In genomic region chr17:70314506-70314905, GRCh38 we compare ENCODE assay signal across 25 cellular contexts.
DNase-seq lines count a peak whose midpoint lies in the region; ATAC-seq, FAIRE-seq and TF ChIP-seq lines count a peak whose summit lies in the region.
"Had no signal": no experiment of that assay in that cellular context is flagged by ENCODE, and none has a peak within 500 bp of the region (broad histone marks: within the 10 kb centered on the region; RNA-seq: fewer than 3 reads in every experiment).

No MANE protein-coding gene starts in this region.

- H3K4ac ChIP-seq in H9 (ENCODE audit: low read depth, low read length), result no peak overlapping the region

- peaks cover 4% of the 10 kb centered on the region for H3F3A ChIP-seq in smooth muscle cell (ENCODE audit: low read depth)

- DNase-seq in MV-4-11 (lab: John Stamatoyannopoulos, UW) (peak; percentile 94), GM12878 (ENCODE audit: low read depth, low spot score) (no peak), smooth muscle cell (lab: John Stamatoyannopoulos, UW; ENCODE audit: unreplicated experiment) (no peak), H9 (no peak), GM19238 (ENCODE audit: insufficient read length, low spot score) (no peak)
- DNase-seq in activated CD4-positive, alpha-beta T cell treated with anti-CD3 and anti-CD28 coated beads for 1 hour, result no peak
- no peak for DNase-seq in effector memory CD8-positive, alpha-beta T cell
- DNase-seq: activated CD4-positive, alpha-beta T cell treated with anti-CD3 and anti-CD28 coated beads for 48 hours; activated CD8-positive, alpha-beta memory T cell treated with anti-CD3 and anti-CD28 coated beads, Interleukin-2, amount 10 ng/mL, durations not matched to agents 7 days and 5 days; aorta; caudate nucleus; head of caudate nucleus; NCI-H1105 treated with DMSO at 0.1 percent for 48 hours; NCI-H2081 treated with DMSO at 0.1 percent for 48 hours; NCI-H510A; ovary; right cardiac atrium; stimulated activated CD4-positive, alpha-beta T cell treated with anti-CD3 and anti-CD28 coated beads, Interleukin-15, amount 100 ng/mL, for 24 hours; trophoblast cell had no signal

- no peak overlapping the region for H2BK12ac ChIP-seq in H9 (ENCODE audit: insufficient read length, low read depth, low read length)

- no peak overlapping the region for H2BK5ac ChIP-seq in H9 (ENCODE audit: insufficient read length, low read length)

- CTCF ChIA-PET in GM12878 (lab: Yijun Ruan, JAX), result interaction anchor here (1.6 kb wide), 1 partner anchor 10 kb away, joined by 4 read pairs; no protein-coding TSS in a partner anchor

- no peak for TF ChIP-seq CTCF in GM12878 (IDR thresholded peaks at IDR 0.05 in 2 of 3, conservative IDR thresholded peaks at IDR 0.05 in 1 of 3; ENCODE audit: control insufficient read depth in 2 of 3, extremely low read depth in 1 of 3, insufficient read depth in 1 of 3, low read depth in 3 of 3, low read length in 3 of 3)
- TF ChIP-seq CTCF in smooth muscle cell (IDR thresholded peaks at IDR 0.05; ENCODE audit: borderline replicate concordance, insufficient read depth, poor library complexity, severe bottlenecking), result no peak
- TF ChIP-seq CTCF in H9 (conservative IDR thresholded peaks at IDR 0.05), result no peak

- H2BK120ac ChIP-seq in H9 (ENCODE audit: low read depth, low read length, poor library complexity, severe bottlenecking), result no peak overlapping the region

- no peaks in the 10 kb centered on the region for H3K4me1 Mint-ChIP-seq in effector memory CD8-positive, alpha-beta T cell (ENCODE audit: low read depth in 2 of 2)
- peaks cover 6 to 9% of the 10 kb centered on the region in 2 experiments for H3K4me1 Mint-ChIP-seq in H9
- H3K4me1 Mint-ChIP-seq: activated CD8-positive, alpha-beta memory T cell treated with anti-CD3 and anti-CD28 coated beads, Interleukin-2, amount 10 ng/mL, durations not matched to agents 7 days and 5 days; activated naive CD4-positive, alpha-beta T cell treated with anti-CD3 and anti-CD28 coated beads, Interleukin-2, amount 50 U/mL, for 24 hours; B cell had no signal

- no peak overlapping the region for H3K4me3 ChIP-seq in GM12878
- H3K4me3 ChIP-seq in smooth muscle cell, result no peak overlapping the region
- H3K4me3 ChIP-seq: ovary had no signal

- H3K9me3 Mint-ChIP-seq in effector memory CD8-positive, alpha-beta T cell, result peaks cover 7% of the 10 kb centered on the region in 2 donors
- H3K9me3 Mint-ChIP-seq in H9, result no peaks in the 10 kb centered on the region; a peak in 1 of 5 replicates

- no peaks in the 10 kb centered on the region for H3K23me2 ChIP-seq in H9 (ENCODE audit: insufficient read length, low read depth, low read length, poor library complexity, severe bottlenecking)

- POLR2A ChIA-PET in GM12878 (lab: Charles Lee), result interaction anchor here (0.6 to 0.7 kb wide), 3 partner anchors 33 to 1713 kb away, joined by 3 read pairs; no protein-coding TSS in a partner anchor

- no peak overlapping the region for H3K23ac ChIP-seq in H9 (ENCODE audit: insufficient read length, low read depth, low read length)

- 49% methylated on average over 6 of the region's 6 CpGs for WGBS in GM12878 (ENCODE audit: insufficient coverage, insufficient replicate concordance, low lambda C conversion rate, missing lambda C conversion rate)
- 70% methylated on average over 6 of the region's 6 CpGs for WGBS in smooth muscle cell (ENCODE audit: low lambda C conversion rate)
- WGBS in H9 (ENCODE audit: extremely low coverage, insufficient read length, low lambda C conversion rate), result no CpG with 5 or more reads among the region's 6 CpGs

- H2AFZ ChIP-seq in GM12878 (ENCODE audit: control insufficient read depth, low read depth, low read length), result no peak overlapping the region
- no peak overlapping the region for H2AFZ ChIP-seq in smooth muscle cell (ENCODE audit: low read depth)
- H2AFZ ChIP-seq in H9 (ENCODE audit: low read length), result no peak overlapping the region

- H3K36me3 Mint-ChIP-seq in effector memory CD8-positive, alpha-beta T cell (ENCODE audit: insufficient read depth), result no peaks in the 10 kb centered on the region
- H3K36me3 Mint-ChIP-seq in H9 (ENCODE audit: insufficient read depth in 1 of 3, low read depth in 3 of 3), result no peaks in the 10 kb centered on the region
- H3K36me3 Mint-ChIP-seq: activated CD8-positive, alpha-beta memory T cell treated with anti-CD3 and anti-CD28 coated beads, Interleukin-2, amount 10 ng/mL, durations not matched to agents 7 days and 5 days; activated naive CD4-positive, alpha-beta T cell treated with anti-CD3 and anti-CD28 coated beads, Interleukin-2, amount 50 U/mL, for 24 hours; natural killer cell treated with Interleukin-12 subunit alpha and Interleukin-12 subunit beta and Interleukin-15 and Interleukin-18, amount 100 ng/mL, for 72 hours had no signal

- H3K4me2 ChIP-seq in GM12878 (ENCODE audit: control insufficient read depth, insufficient read depth) (no peak overlapping the region), smooth muscle cell (peak overlapping the region; percentile 51), H9 (ENCODE audit: insufficient read depth, insufficient read length, low read length) (no peak overlapping the region)
- H3K4me2 ChIP-seq: KMS-11 had no signal

- no peaks in the 10 kb centered on the region for H3K27me3 Mint-ChIP-seq in effector memory CD8-positive, alpha-beta T cell
- no peaks in the 10 kb centered on the region for H3K27me3 Mint-ChIP-seq in H9 (ENCODE audit: low read depth)
- H3K27me3 Mint-ChIP-seq: activated CD8-positive, alpha-beta memory T cell treated with anti-CD3 and anti-CD28 coated beads, Interleukin-2, amount 10 ng/mL, durations not matched to agents 7 days and 5 days; activated naive CD4-positive, alpha-beta T cell treated with anti-CD3 and anti-CD28 coated beads, Interleukin-2, amount 50 U/mL, for 24 hours; B cell; natural killer cell treated with Interleukin-12 subunit alpha and Interleukin-12 subunit beta and Interleukin-15 and Interleukin-18, amount 100 ng/mL, for 72 hours had no signal

- no TSS peak for BruUV-seq in GM12878 (replicated peaks; lab: Mats Ljungman, UMichigan)

- no peak overlapping the region for H3K27ac ChIP-seq in GM12878 (ENCODE audit: control insufficient read depth, insufficient read depth)
- peak overlapping the region; percentile 74 for H3K27ac ChIP-seq in smooth muscle cell (ENCODE audit: low read depth)
- H3K27ac ChIP-seq in H9 (ENCODE audit: insufficient read length, low read depth, low read length), result no peak overlapping the region
- H3K27ac ChIP-seq: KMS-11, ovary had no signal

- no peak overlapping the region for H3K27ac Mint-ChIP-seq in effector memory CD8-positive, alpha-beta T cell
- no peak overlapping the region for H3K27ac Mint-ChIP-seq in H9
- H3K27ac Mint-ChIP-seq: activated CD8-positive, alpha-beta memory T cell treated with anti-CD3 and anti-CD28 coated beads, Interleukin-2, amount 10 ng/mL, durations not matched to agents 7 days and 5 days; activated naive CD4-positive, alpha-beta T cell treated with anti-CD3 and anti-CD28 coated beads, Interleukin-2, amount 50 U/mL, for 24 hours; activated T-helper 1 cell treated with anti-CD3 and anti-CD28 coated beads, Interleukin-12 subunit alpha, Interleukin-12 subunit beta, Interleukin-2, Interleukin-4 antibody, amounts not matched to agents 30 ng/mL and 10 ng/mL and 1 ng/mL, durations not matched to agents 14 hours and 24 hours and 36 hours; B cell; natural killer cell treated with Interleukin-12 subunit alpha and Interleukin-12 subunit beta and Interleukin-15 and Interleukin-18, amount 100 ng/mL, for 72 hours had no signal

- no peak overlapping the region for H3K14ac ChIP-seq in H9 (ENCODE audit: insufficient read depth, low read length)

- H4K91ac ChIP-seq in H9 (ENCODE audit: insufficient read length, low read depth, low read length), result no peak overlapping the region

- no peak overlapping the region for H2AK5ac ChIP-seq in H9 (ENCODE audit: insufficient read length, low read length)

- in situ Hi-C loops in GM12878 (cut with MboI), result no loop called here

- SMC1A ChIA-PET in GM12878 (lab: Charles Lee; ENCODE audit: uncharacterized antibody, unreplicated experiment), result interaction anchor here (1.1 to 2.1 kb wide), 9 partner anchors 10 to 107 kb away, joined by 3 to 14 read pairs (median 6); no protein-coding TSS in a partner anchor

- no peak overlapping the region for H2BK20ac ChIP-seq in H9 (ENCODE audit: low read depth, low read length, poor library complexity, severe bottlenecking)

- H3K4me1 ChIP-seq in GM12878 (ENCODE audit: control insufficient read depth, insufficient read depth, low read length), result no peaks in the 10 kb centered on the region
- no peaks in the 10 kb centered on the region for H3K4me1 ChIP-seq in smooth muscle cell (ENCODE audit: low read depth)
- H3K4me1 ChIP-seq in H9 (ENCODE audit: insufficient read depth, low read length), result no peaks in the 10 kb centered on the region; the same call in 1 of the 2 replicates

- H3K79me2 ChIP-seq in GM12878 (ENCODE audit: control insufficient read depth, insufficient read depth, low read length), result no peaks in the 10 kb centered on the region
- no peaks in the 10 kb centered on the region for H3K79me2 ChIP-seq in smooth muscle cell (ENCODE audit: low read depth)
- no peaks in the 10 kb centered on the region for H3K79me2 ChIP-seq in H9 (ENCODE audit: insufficient read depth, low read length)

- no peak for TF ChIP-seq EP300 in GM12878 (IDR thresholded peaks at IDR 0.05; ENCODE audit: borderline replicate concordance in 1 of 2, control insufficient read depth in 1 of 2, low read depth in 2 of 2, low read length in 2 of 2)

- TF ChIP-seq POLR2A in GM12878 (IDR thresholded peaks at IDR 0.05; ENCODE audit: low read depth, low read length), result no peak

- H3K27me3 ChIP-seq in GM12878 (replicated peaks in 1 of 2; ENCODE audit: control insufficient read depth in 2 of 2, insufficient read depth in 2 of 2, low read length in 1 of 2) (no peaks in the 10 kb centered on the region), smooth muscle cell (ENCODE audit: low read depth) (no peaks in the 10 kb centered on the region), H9 (ENCODE audit: insufficient read depth, low read length) (no peaks in the 10 kb centered on the region)
- H3K27me3 ChIP-seq: ovary had no signal

- FAIRE-seq in GM12878 (lab: Jason Lieb, UNC), result no peak

- no peak overlapping the region for H3K56ac ChIP-seq in H9 (ENCODE audit: insufficient read length, low read depth, low read length)

- RAD21 ChIA-PET in GM12878 (lab: Charles Lee; ENCODE audit: unreplicated experiment), result interaction anchor here (1.0 to 1.5 kb wide), 5 partner anchors 15 to 144 kb away, joined by 3 to 4 read pairs (median 4); no protein-coding TSS in a partner anchor

- no peaks in the 10 kb centered on the region for H3K36me3 ChIP-seq in GM12878 (ENCODE audit: control insufficient read depth in 2 of 2, insufficient read depth in 2 of 2, low read length in 1 of 2)
- no peaks in the 10 kb centered on the region for H3K36me3 ChIP-seq in smooth muscle cell (ENCODE audit: low read depth)
- H3K36me3 ChIP-seq: ovary had no signal

- H3T11ph ChIP-seq in H9 (ENCODE audit: low read length), result no peak overlapping the region

- H3K79me1 ChIP-seq in H9 (ENCODE audit: insufficient read depth, low read depth, low read length, poor library complexity, severe bottlenecking), result no peaks in the 10 kb centered on the region

- no peak overlapping the region for H3K9ac ChIP-seq in GM12878 (ENCODE audit: control insufficient read depth, insufficient read depth, low read length)
- H3K9ac ChIP-seq in smooth muscle cell (ENCODE audit: low read depth), result no peak overlapping the region
- no peak overlapping the region for H3K9ac ChIP-seq in H9 (ENCODE audit: extremely low read depth, insufficient read length, low read length)
- H3K9ac ChIP-seq: KMS-11 had no signal

- no peak overlapping the region for H3K4me3 Mint-ChIP-seq in effector memory CD8-positive, alpha-beta T cell
- no peak overlapping the region for H3K4me3 Mint-ChIP-seq in H9
- H3K4me3 Mint-ChIP-seq: activated CD8-positive, alpha-beta memory T cell treated with anti-CD3 and anti-CD28 coated beads, Interleukin-2, amount 10 ng/mL, durations not matched to agents 7 days and 5 days; activated naive CD4-positive, alpha-beta T cell treated with anti-CD3 and anti-CD28 coated beads, Interleukin-2, amount 50 U/mL, for 24 hours; activated T-helper 1 cell treated with anti-CD3 and anti-CD28 coated beads, Interleukin-12 subunit alpha, Interleukin-12 subunit beta, Interleukin-2, Interleukin-4 antibody, amounts not matched to agents 30 ng/mL and 10 ng/mL and 1 ng/mL, durations not matched to agents 14 hours and 24 hours and 36 hours; B cell; natural killer cell treated with Interleukin-12 subunit alpha and Interleukin-12 subunit beta and Interleukin-15 and Interleukin-18, amount 100 ng/mL, for 72 hours had no signal

- no peak for TF ChIP-seq RAD21 in GM12878 (IDR thresholded peaks at IDR 0.05; ENCODE audit: insufficient read depth, low read depth, low read length)

- H4K20me1 ChIP-seq in GM12878 (ENCODE audit: control insufficient read depth, insufficient read depth), result no peaks in the 10 kb centered on the region
- H4K20me1 ChIP-seq in smooth muscle cell (ENCODE audit: low read depth), result no peaks in the 10 kb centered on the region
- H4K20me1 ChIP-seq in H9 (ENCODE audit: control insufficient read depth, insufficient read depth, insufficient read length), result no peaks in the 10 kb centered on the region

- no peak overlapping the region for H2BK15ac ChIP-seq in H9 (ENCODE audit: low read depth, low read length)

- no peak overlapping the region for H3K18ac ChIP-seq in H9 (ENCODE audit: insufficient read length, low read depth, low read length)

- H3K9me3 ChIP-seq in GM12878 (replicated peaks; ENCODE audit: control insufficient read depth, insufficient read depth, low read length) (no peaks in the 10 kb centered on the region), smooth muscle cell (replicated peaks; ENCODE audit: low read depth) (no peaks in the 10 kb centered on the region), H9 (ENCODE audit: control insufficient read depth, low read depth, low read length) (no peaks in the 10 kb centered on the region)
- H3K9me3 ChIP-seq: ovary had no signal

- intact Hi-C loops in GM12878 (cut with micrococcal nuclease; ENCODE audit: unreplicated experiment), result no loop called here

- ATAC-seq in GM19351 (IDR thresholded peaks at IDR 0.05; ENCODE audit: unreplicated experiment) (peak; percentile 49), GM12878 (peak; percentile 59; the same call in 2 of the 3 replicates)
- no peak for ATAC-seq in effector memory CD8-positive, alpha-beta T cell (replicated peaks)
- ATAC-seq: activated CD8-positive, alpha-beta memory T cell treated with anti-CD3 and anti-CD28 coated beads, Interleukin-2, amount 10 ng/mL, durations not matched to agents 7 days and 5 days; natural killer cell treated with Interleukin-12 subunit alpha and Interleukin-12 subunit beta and Interleukin-15 and Interleukin-18, amount 100 ng/mL, for 72 hours; right cardiac atrium had no signal

- no peak overlapping the region for H4K8ac ChIP-seq in H9 (replicated peaks; ENCODE audit: insufficient read length, low read depth, low read length)

- no peak overlapping the region for H4K5ac ChIP-seq in H9 (ENCODE audit: insufficient read length, low read depth, low read length)
